In genomic region chr9:36142510-36143161, GRCh38 we compare ENCODE assay signal across 10 cellular contexts. TPM values are rescaled to one million over a fixed set of nuclear protein-coding genes. Genes with fewer than 3 reads are reported as not detected.
DNase-seq lines count a peak whose midpoint lies in the region; ATAC-seq and TF ChIP-seq lines count a peak whose summit lies in the region.
"Had no signal": no experiment of that assay in that cellular context is flagged by ENCODE, and none has a peak within 500 bp of the region (broad histone marks: within the 10 kb centered on the region; RNA-seq: fewer than 3 reads in every experiment).

No MANE protein-coding gene starts in this region.

- peaks cover 11 to 100% of the 10 kb centered on the region in 2 donors for H3K4me1 ChIP-seq in left lung
- peaks cover 45% of the 10 kb centered on the region for H3K4me1 ChIP-seq in suprapubic skin

- POLR2A ChIA-PET in activated naive CD8-positive, alpha-beta T cell treated with anti-CD3 and anti-CD28 coated beads, Interleukin-2, amount 10 ng/mL, durations not matched to agents 7 days and 5 days (lab: Charles Lee) = interaction anchor here (0.7 to 1.4 kb wide), 4 partner anchors 8 to 48 kb away, joined by 3 to 6 read pairs (median 5); partner anchors contain the start of gene CLTA

- TF ChIP-seq EP300 in suprapubic skin (IDR thresholded peaks at IDR 0.05) = no peak

- H3K36me3 ChIP-seq in left lung (peaks cover 0 to 21% of the 10 kb centered on the region in 2 donors), suprapubic skin (no peaks in the 10 kb centered on the region)

- H3K27me3 Mint-ChIP-seq in T-helper 2 cell treated with Interferon-gamma antibody and Interleukin-4, amounts not matched to agents 5 μg/mL and 100 μg/mL, for 36 hours (ENCODE audit: low read depth) = peaks cover 3% of the 10 kb centered on the region
- no peaks in the 10 kb centered on the region for H3K27me3 Mint-ChIP-seq in activated naive CD8-positive, alpha-beta T cell treated with anti-CD3 and anti-CD28 coated beads, Interleukin-2, amount 10 ng/mL, durations not matched to agents 7 days and 5 days

- no peak for TF ChIP-seq POLR2A in suprapubic skin (IDR thresholded peaks at IDR 0.05)

- peaks cover 70% of the 10 kb centered on the region for H3K36me3 Mint-ChIP-seq in T-helper 2 cell treated with Interferon-gamma antibody and Interleukin-4, amounts not matched to agents 5 μg/mL and 100 μg/mL, for 36 hours (ENCODE audit: low read depth)
- H3K36me3 Mint-ChIP-seq in activated naive CD8-positive, alpha-beta T cell treated with anti-CD3 and anti-CD28 coated beads, Interleukin-2, amount 10 ng/mL, durations not matched to agents 7 days and 5 days = peaks cover 49% of the 10 kb centered on the region

- peaks cover 0 to 5% of the 10 kb centered on the region in 2 donors for H3K27me3 ChIP-seq in left lung
- peaks cover 9% of the 10 kb centered on the region for H3K27me3 ChIP-seq in suprapubic skin

- peak overlapping the region; percentile 89 for H3K27ac Mint-ChIP-seq in T-helper 2 cell treated with Interferon-gamma antibody and Interleukin-4, amounts not matched to agents 5 μg/mL and 100 μg/mL, for 36 hours
- peak overlapping the region; percentile 96 for H3K27ac Mint-ChIP-seq in activated naive CD8-positive, alpha-beta T cell treated with anti-CD3 and anti-CD28 coated beads, Interleukin-2, amount 10 ng/mL, durations not matched to agents 7 days and 5 days

- intact Hi-C loops in left lung (cut with DNase I) = no loop called here

- WGBS in suprapubic skin = 54% methylated on average over 9 of the region's 12 CpGs

- H3K9me3 ChIP-seq in left lung (no peaks in the 10 kb centered on the region), suprapubic skin (no peaks in the 10 kb centered on the region)

- peaks cover 18% of the 10 kb centered on the region for H3K9me3 Mint-ChIP-seq in T-helper 2 cell treated with Interferon-gamma antibody and Interleukin-4, amounts not matched to agents 5 μg/mL and 100 μg/mL, for 36 hours
- peaks cover 11% of the 10 kb centered on the region for H3K9me3 Mint-ChIP-seq in activated naive CD8-positive, alpha-beta T cell treated with anti-CD3 and anti-CD28 coated beads, Interleukin-2, amount 10 ng/mL, durations not matched to agents 7 days and 5 days

- TF ChIP-seq CTCF in left lung (IDR thresholded peaks at IDR 0.05) (no peak), suprapubic skin (IDR thresholded peaks at IDR 0.05) (no peak)

- no peak for DNase-seq in T-helper 2 cell treated with Interferon-gamma antibody and Interleukin-4, amounts not matched to agents 5 μg/mL and 100 μg/mL, for 36 hours (ENCODE audit: low spot score)
- DNase-seq in T-helper 2 cell (no peak), left lung (no peak), suprapubic skin (ENCODE audit: low spot score in 2 of 2) (no peak), NCI-H1105 treated with DMSO at 0.1 percent for 48 hours (lab: John Stamatoyannopoulos, UW) (no peak), NCI-H1930 (lab: John Stamatoyannopoulos, UW) (no peak)
- DNase-seq in activated naive CD8-positive, alpha-beta T cell treated with anti-CD3 and anti-CD28 coated beads, Interleukin-2, amount 10 ng/mL, durations not matched to agents 7 days and 5 days = no peak

- H3K4me1 Mint-ChIP-seq in T-helper 2 cell treated with Interferon-gamma antibody and Interleukin-4, amounts not matched to agents 5 μg/mL and 100 μg/mL, for 36 hours (ENCODE audit: low read depth) = peaks cover 88% of the 10 kb centered on the region
- peaks cover 89% of the 10 kb centered on the region for H3K4me1 Mint-ChIP-seq in activated naive CD8-positive, alpha-beta T cell treated with anti-CD3 and anti-CD28 coated beads, Interleukin-2, amount 10 ng/mL, durations not matched to agents 7 days and 5 days

- peak overlapping the region; percentile 76 to 91 for H3K27ac ChIP-seq in left lung
- H3K27ac ChIP-seq in suprapubic skin = peak overlapping the region; percentile 53

- H3K4me3 ChIP-seq in left lung (peak overlapping the region in 1 of 2 donors; percentile 22), suprapubic skin (peak overlapping the region; percentile 22)
- H3K4me3 ChIP-seq: A549 had no signal

- H3K4me3 Mint-ChIP-seq in T-helper 2 cell treated with Interferon-gamma antibody and Interleukin-4, amounts not matched to agents 5 μg/mL and 100 μg/mL, for 36 hours = peak overlapping the region; percentile 81
- H3K4me3 Mint-ChIP-seq in activated naive CD8-positive, alpha-beta T cell treated with anti-CD3 and anti-CD28 coated beads, Interleukin-2, amount 10 ng/mL, durations not matched to agents 7 days and 5 days = peak overlapping the region; percentile 84

- no peak for ATAC-seq in activated naive CD8-positive, alpha-beta T cell treated with anti-CD3 and anti-CD28 coated beads, Interleukin-2, amount 10 ng/mL, durations not matched to agents 7 days and 5 days (ENCODE audit: low read depth)
- ATAC-seq in left lung = peak; percentile 71
- ATAC-seq in HG02678 (IDR thresholded peaks at IDR 0.05; ENCODE audit: unreplicated experiment) = no peak
- ATAC-seq: A549 had no signal

RNA-seq across cellular contexts. Expression of gene GLIPR2, which starts 6.1 kb away (rescaled TPM):
- 10 to 100 TPM; 56.5 to 58.1 TPM for total RNA-seq in activated naive CD8-positive, alpha-beta T cell treated with anti-CD3 and anti-CD28 coated beads, Interleukin-2, amount 10 ng/mL, durations not matched to agents 7 days and 5 days
- total RNA-seq in left lung (10 to 100 TPM; 47.7 to 94.5 TPM), suprapubic skin (1 to 10 TPM; 3.2 to 8.8 (median 5.6) TPM)

RNA-seq across cellular contexts. Expression of gene CCIN, which starts 26.6 kb away (rescaled TPM):
- total RNA-seq in activated naive CD8-positive, alpha-beta T cell treated with anti-CD3 and anti-CD28 coated beads, Interleukin-2, amount 10 ng/mL, durations not matched to agents 7 days and 5 days = under 1 TPM; 0.14 to 0.26 TPM
- 1 to 10 TPM in 1 of 2 donors, under 1 TPM in 1; 0.67 to 1.5 TPM for total RNA-seq in left lung
- total RNA-seq in suprapubic skin = not detected
- total RNA-seq: bronchial epithelial cell had no signal

RNA-seq across cellular contexts. Expression of gene CLTA, which starts 48.1 kb away (rescaled TPM):
- total RNA-seq in activated naive CD8-positive, alpha-beta T cell treated with anti-CD3 and anti-CD28 coated beads, Interleukin-2, amount 10 ng/mL, durations not matched to agents 7 days and 5 days = 100 to 1,000 TPM; 119 to 123 TPM
- total RNA-seq in left lung (100 to 1,000 TPM; 199 to 219 TPM), suprapubic skin (100 to 1,000 TPM; 128 to 148 (median 130) TPM)

Comparison
In these comparisons a context has a peak if more than half of its experiments do, and no peak if none do; other contexts are left out.
1. RNA of gene GLIPR2, which starts 6.1 kb away (total RNA-seq): 47.7 to 94.5 TPM in left lung and 56.5 to 58.1 TPM in activated naive CD8-positive, alpha-beta T cell treated with anti-CD3 and anti-CD28 coated beads, Interleukin-2, amount 10 ng/mL, durations not matched to agents 7 days and 5 days; 3.2 to 8.8 TPM in suprapubic skin; every median in the first group is over 4 times any median in the second.